ENCODE assay signal across 19 cellular contexts in genomic region chr2:129192117-129192516, GRCh38.
DNase-seq lines count a peak whose midpoint lies in the region; ATAC-seq and TF ChIP-seq lines count a peak whose summit lies in the region.
"Had no signal": no experiment of that assay in that cellular context is flagged by ENCODE, and none has a peak within 500 bp of the region (broad histone marks: within the 10 kb centered on the region; RNA-seq: fewer than 3 reads in every experiment).

No MANE protein-coding gene starts in this region.

- H3K9ac ChIP-seq in mesendoderm (ENCODE audit: low read length) = no peak overlapping the region

- H2BK120ac ChIP-seq in mesendoderm (ENCODE audit: low read depth, low read length) = no peak overlapping the region

- H3K27ac ChIP-seq in C4-2B = no peak overlapping the region
- H3K27ac ChIP-seq in Panc1 (ENCODE audit: low read length) = no peak overlapping the region
- no peak overlapping the region for H3K27ac ChIP-seq in mesendoderm (ENCODE audit: low read depth, low read length)
- H3K27ac ChIP-seq in esophagus squamous epithelium = no peak overlapping the region
- no peak overlapping the region for H3K27ac ChIP-seq in coronary artery
- H3K27ac ChIP-seq: prostate gland, tibial artery had no signal

- H3K36me3 Mint-ChIP-seq in immature natural killer cell = no peaks in the 10 kb centered on the region
- H3K36me3 Mint-ChIP-seq: activated naive CD8-positive, alpha-beta T cell treated with anti-CD3 and anti-CD28 coated beads, Interleukin-2, amount 10 ng/mL, durations not matched to agents 7 days and 5 days; stimulated activated naive B cell treated with anti-CD40 and anti-IgM and Interleukin-4, amounts not matched to agents 10 μg/mL and 1 μg/mL and 100 μg/mL, for 72 hours had no signal

- H4K5ac ChIP-seq in mesendoderm (ENCODE audit: low read length) = no peak overlapping the region

- no peak for ATAC-seq in Panc1
- ATAC-seq: activated T-helper 17 cell treated with anti-CD3 and anti-CD28 coated beads, Interleukin-2, amount 50 U/mL, for 72 hours; left lobe of liver; stimulated activated naive B cell treated with anti-CD40 and anti-IgM and Interleukin-4, amounts not matched to agents 10 μg/mL and 1 μg/mL and 100 μg/mL, for 72 hours had no signal

- H3K4me3 Mint-ChIP-seq in immature natural killer cell = no peak overlapping the region
- H3K4me3 Mint-ChIP-seq: activated naive CD8-positive, alpha-beta T cell treated with anti-CD3 and anti-CD28 coated beads, Interleukin-2, amount 10 ng/mL, durations not matched to agents 7 days and 5 days; activated T-helper 17 cell treated with anti-CD3 and anti-CD28 coated beads, Interleukin-2, amount 50 U/mL, for 72 hours; nephron; stimulated activated naive B cell treated with anti-CD40 and anti-IgM and Interleukin-4, amounts not matched to agents 10 μg/mL and 1 μg/mL and 100 μg/mL, for 72 hours had no signal

- H4K8ac ChIP-seq in mesendoderm (ENCODE audit: low read depth, low read length) = no peak overlapping the region

- intact Hi-C loops in Panc1 (cut with micrococcal nuclease; ENCODE audit: unreplicated experiment) = no loop called here
- intact Hi-C loops in esophagus squamous epithelium (cut with DNase I) = no loop called here

- peaks cover 0 to 2% (median 0%) of the 10 kb centered on the region in 3 donors for H3K27me3 Mint-ChIP-seq in immature natural killer cell (ENCODE audit: low read depth in 3 of 3)
- H3K27me3 Mint-ChIP-seq: activated naive CD8-positive, alpha-beta T cell treated with anti-CD3 and anti-CD28 coated beads, Interleukin-2, amount 10 ng/mL, durations not matched to agents 7 days and 5 days had no signal

- H3K79me1 ChIP-seq in mesendoderm (ENCODE audit: low read length) = no peaks in the 10 kb centered on the region

- H3K27ac Mint-ChIP-seq in immature natural killer cell = no peak overlapping the region
- H3K27ac Mint-ChIP-seq: activated naive CD8-positive, alpha-beta T cell treated with anti-CD3 and anti-CD28 coated beads, Interleukin-2, amount 10 ng/mL, durations not matched to agents 7 days and 5 days; activated T-helper 17 cell treated with anti-CD3 and anti-CD28 coated beads, Interleukin-2, amount 50 U/mL, for 72 hours; stimulated activated naive B cell treated with anti-CD40 and anti-IgM and Interleukin-4, amounts not matched to agents 10 μg/mL and 1 μg/mL and 100 μg/mL, for 72 hours had no signal

- CTCF ChIA-PET in Panc1 (lab: Charles Lee) = no interaction called here

- TF ChIP-seq CTCF in C4-2B (conservative IDR thresholded peaks at IDR 0.05) (peak; percentile 32), GM12874 (IDR thresholded peaks at IDR 0.05; ENCODE audit: insufficient read depth, low read depth, low read length) (peak; percentile 33; the same call in 1 of the 2 replicates), Panc1 (IDR thresholded peaks at IDR 0.05) (peak; percentile 26), esophagus squamous epithelium (IDR thresholded peaks at IDR 0.05) (no peak), coronary artery (IDR thresholded peaks at IDR 0.05) (no peak)

- no CpG with 5 or more reads among the region's 5 CpGs for WGBS in mesendoderm (ENCODE audit: extremely low coverage, insufficient coverage, low lambda C conversion rate)
- WGBS in esophagus squamous epithelium, 2 donors = 100% methylated on average over 3 of the region's 5 CpGs; no CpG with 5 or more reads in 1 of the 2 donors

- H3K23ac ChIP-seq in mesendoderm (ENCODE audit: low read length) = no peak overlapping the region

- no peaks in the 10 kb centered on the region for H3K9me3 ChIP-seq in Panc1 (ENCODE audit: control insufficient read depth, insufficient read depth, low read depth, low read length)
- no peaks in the 10 kb centered on the region for H3K9me3 ChIP-seq in esophagus squamous epithelium
- H3K9me3 ChIP-seq: prostate gland, tibial artery had no signal

- no peaks in the 10 kb centered on the region for H3K27me3 ChIP-seq in Panc1 (ENCODE audit: control insufficient read depth, insufficient read depth, low read length)
- no peaks in the 10 kb centered on the region for H3K27me3 ChIP-seq in mesendoderm (ENCODE audit: insufficient read depth, low read length, poor library complexity)
- no peaks in the 10 kb centered on the region for H3K27me3 ChIP-seq in esophagus squamous epithelium
- H3K27me3 ChIP-seq: tibial artery had no signal

- BruUV-seq in Panc1 (replicated peaks; lab: Mats Ljungman, UMichigan) = no TSS peak

- no peak for TF ChIP-seq POLR2A in esophagus squamous epithelium (IDR thresholded peaks at IDR 0.05)

- H3K36me3 ChIP-seq in Panc1 (ENCODE audit: control insufficient read depth, insufficient read depth, low read length) (no peaks in the 10 kb centered on the region), mesendoderm (ENCODE audit: control insufficient read depth, insufficient read depth, low read length) (no peaks in the 10 kb centered on the region), esophagus squamous epithelium (no peaks in the 10 kb centered on the region)
- H3K36me3 ChIP-seq: prostate gland, tibial artery had no signal

- H2BK5ac ChIP-seq in mesendoderm (ENCODE audit: low read length) = peak overlapping the region; percentile 85

- in situ Hi-C loops in Panc1 (cut with HindIII; ENCODE audit: low pct_unique_long_range_greater_than_20kb, low sequenced_read_pairs) = no loop called here

- H3K4me3 ChIP-seq in Panc1 (ENCODE audit: low read depth in 2 of 2, low read length in 2 of 2) = no peak overlapping the region
- H3K4me3 ChIP-seq in mesendoderm (ENCODE audit: low read length) = no peak overlapping the region
- H3K4me3 ChIP-seq in esophagus squamous epithelium = no peak overlapping the region
- H3K4me3 ChIP-seq in coronary artery = no peak overlapping the region
- H3K4me3 ChIP-seq: prostate gland, tibial artery had no signal

- peaks cover 0 to 4% (median under 1%) of the 10 kb centered on the region in 6 donors for H3K9me3 Mint-ChIP-seq in immature natural killer cell
- H3K9me3 Mint-ChIP-seq: activated naive CD8-positive, alpha-beta T cell treated with anti-CD3 and anti-CD28 coated beads, Interleukin-2, amount 10 ng/mL, durations not matched to agents 7 days and 5 days; nephron; stimulated activated naive B cell treated with anti-CD40 and anti-IgM and Interleukin-4, amounts not matched to agents 10 μg/mL and 1 μg/mL and 100 μg/mL, for 72 hours had no signal

- DNase-seq in Panc1 (ENCODE audit: low read depth, low spot score) (no peak), mesendoderm (peak; percentile 37), immature natural killer cell (no peak), esophagus squamous epithelium (lab: John Stamatoyannopoulos, UW) (no peak), coronary artery (ENCODE audit: low spot score) (no peak), NOMO-1 treated with DMSO at 0.1 percent for 48 hours (lab: John Stamatoyannopoulos, UW; ENCODE audit: unreplicated experiment) (no peak)
- DNase-seq: activated CD4-positive, alpha-beta T cell treated with anti-CD3 and anti-CD28 coated beads for 48 hours; activated naive CD8-positive, alpha-beta T cell treated with anti-CD3 and anti-CD28 coated beads, Interleukin-2, amount 10 ng/mL, durations not matched to agents 7 days and 5 days; NCI-H2029 treated with DMSO at 0.1 percent for 48 hours; SHP77; stimulated activated CD4-positive, alpha-beta T cell treated with anti-CD3 and anti-CD28 coated beads, Interleukin-1b, Interleukin-23, amount 100 ng/mL, for 48 hours; stimulated activated naive B cell treated with anti-CD40 and anti-IgM and Interleukin-4, amounts not matched to agents 10 μg/mL and 1 μg/mL and 100 μg/mL, for 72 hours; tibial artery had no signal

- H2AK5ac ChIP-seq in mesendoderm (ENCODE audit: low read length) = peak overlapping the region; percentile 68

- peak overlapping the region; percentile 13 for H3K18ac ChIP-seq in mesendoderm (ENCODE audit: low read length)

- no peak overlapping the region for H2BK15ac ChIP-seq in mesendoderm (replicated peaks; ENCODE audit: low read depth)

- POLR2A ChIA-PET in Panc1 (lab: Charles Lee) = no interaction called here

- H3K79me2 ChIP-seq in mesendoderm (ENCODE audit: control insufficient read depth, insufficient read depth, low read length) = no peaks in the 10 kb centered on the region

- peak overlapping the region; percentile 41 for H3K4ac ChIP-seq in mesendoderm (ENCODE audit: low read depth, low read length)

- H3K4me2 ChIP-seq in mesendoderm (ENCODE audit: low read length) = no peak overlapping the region

- no peaks in the 10 kb centered on the region for H3K4me1 ChIP-seq in Panc1 (ENCODE audit: control insufficient read depth, insufficient read depth, low read length)
- H3K4me1 ChIP-seq in mesendoderm (ENCODE audit: control insufficient read depth, low read depth, low read length) = peaks cover 7% of the 10 kb centered on the region
- peaks cover 0 to 30% (median 0%) of the 10 kb centered on the region in 3 donors for H3K4me1 ChIP-seq in esophagus squamous epithelium
- H3K4me1 ChIP-seq: prostate gland, tibial artery had no signal

- H3K4me1 Mint-ChIP-seq in immature natural killer cell = no peaks in the 10 kb centered on the region
- H3K4me1 Mint-ChIP-seq: activated naive CD8-positive, alpha-beta T cell treated with anti-CD3 and anti-CD28 coated beads, Interleukin-2, amount 10 ng/mL, durations not matched to agents 7 days and 5 days; activated T-helper 17 cell treated with anti-CD3 and anti-CD28 coated beads, Interleukin-2, amount 50 U/mL, for 72 hours; stimulated activated naive B cell treated with anti-CD40 and anti-IgM and Interleukin-4, amounts not matched to agents 10 μg/mL and 1 μg/mL and 100 μg/mL, for 72 hours had no signal

- peak overlapping the region; percentile 45 for H3K56ac ChIP-seq in mesendoderm (ENCODE audit: low read length)

Comparison
In these comparisons a context has a peak if more than half of its experiments do, and no peak if none do; other contexts are left out.
1. CTCF ChIP-seq: peak in C4-2B (single experiment), GM12874 (single experiment) and Panc1 (single experiment); none in esophagus squamous epithelium (0 of 6) and coronary artery (single experiment).